Comparison of ENCODE assay signal across 15 cellular contexts in the genomic region with DNA sequence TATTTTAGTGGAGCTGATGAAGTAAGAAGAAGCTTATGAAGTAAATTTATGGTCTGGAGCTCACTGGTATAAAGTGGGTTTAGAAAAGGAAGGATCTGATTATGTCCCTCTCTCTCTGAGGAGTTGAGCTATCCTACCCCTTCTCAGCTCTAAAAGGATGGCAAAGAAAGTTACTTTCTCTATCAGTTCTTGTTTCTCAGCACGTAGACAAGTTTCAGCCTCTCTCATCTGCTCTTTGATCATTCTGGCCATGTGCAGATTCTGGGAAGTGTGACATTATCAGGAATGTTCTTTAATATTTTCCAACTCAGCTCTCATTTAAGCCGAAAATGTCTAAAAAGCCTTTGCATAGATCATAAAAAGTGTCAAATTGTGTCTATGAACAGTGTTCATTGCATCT.
"Had no signal": no experiment of that assay in that cellular context is flagged by ENCODE, and none has a peak within 500 bp of the region (broad histone marks: within the 10 kb centered on the region; RNA-seq: fewer than 3 reads in every experiment).

No MANE protein-coding gene starts in this region.

- H3K9me3 Mint-ChIP-seq: activated CD8-positive, alpha-beta T cell treated with anti-CD3 and anti-CD28 coated beads for 36 hours; activated naive CD4-positive, alpha-beta T cell treated with anti-CD3 and anti-CD28 coated beads for 36 hours; endodermal cell; stimulated activated naive CD8-positive, alpha-beta T cell treated with anti-CD3 and anti-CD28 coated beads, Interleukin-15, Interleukin-2, amounts not matched to agents 100 ng/mL and 50 ng/mL, for 24 hours had no signal

- DNase-seq: activated CD4-positive, alpha-beta T cell treated with anti-CD3 and anti-CD28 coated beads, Interleukin-2, amount 10 ng/mL, durations not matched to agents 24 days and 14 days; activated CD8-positive, alpha-beta T cell treated with anti-CD3 and anti-CD28 coated beads for 36 hours; activated naive CD4-positive, alpha-beta T cell treated with anti-CD3 and anti-CD28 coated beads for 36 hours; activated T-cell treated with anti-CD3 and anti-CD28 coated beads, Interleukin-2, amount 50 U/mL, for 1 hour; body of pancreas; endodermal cell; foreskin fibroblast; left cardiac atrium; lower lobe of right lung; naive thymus-derived CD8-positive, alpha-beta T cell; psoas muscle; right cardiac atrium; stimulated activated CD4-positive, alpha-beta T cell treated with anti-CD3 and anti-CD28 coated beads, Interleukin-2, amount 100 ng/mL, for 48 hours; transverse colon had no signal

- H3K4me3 Mint-ChIP-seq: activated CD4-positive, alpha-beta T cell treated with anti-CD3 and anti-CD28 coated beads, Interleukin-2, amount 10 ng/mL, durations not matched to agents 24 days and 14 days; activated CD8-positive, alpha-beta T cell treated with anti-CD3 and anti-CD28 coated beads for 36 hours; activated naive CD4-positive, alpha-beta T cell treated with anti-CD3 and anti-CD28 coated beads for 36 hours; endodermal cell; naive thymus-derived CD8-positive, alpha-beta T cell; stimulated activated naive CD8-positive, alpha-beta T cell treated with anti-CD3 and anti-CD28 coated beads, Interleukin-15, Interleukin-2, amounts not matched to agents 100 ng/mL and 50 ng/mL, for 24 hours had no signal

- ATAC-seq: activated CD8-positive, alpha-beta T cell treated with anti-CD3 and anti-CD28 coated beads for 36 hours; body of pancreas; left cardiac atrium; lower lobe of right lung; naive thymus-derived CD8-positive, alpha-beta T cell; psoas muscle; right cardiac atrium had no signal
